In the genomic region with DNA sequence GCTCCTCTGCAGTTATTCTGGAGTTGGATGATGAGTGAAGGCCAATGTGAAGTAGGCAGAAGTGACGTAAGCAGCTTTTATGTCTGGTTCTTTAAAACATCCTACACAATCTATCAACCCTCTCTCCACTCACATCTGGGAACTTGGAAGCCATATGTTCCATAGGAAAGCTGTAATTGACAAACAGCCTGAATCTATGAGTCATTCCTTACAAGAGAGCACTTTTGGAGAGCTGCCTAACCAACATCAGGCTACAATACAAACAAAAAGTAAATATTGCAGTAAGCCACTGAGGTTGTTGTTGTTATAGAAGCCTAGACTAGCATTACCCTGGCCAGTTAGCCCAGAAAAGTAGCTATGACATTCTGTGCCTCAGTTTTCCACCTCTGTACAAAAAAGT, we compare ENCODE assay signal across 1 cellular context.
TF ChIP-seq lines count a peak whose summit lies in the region.

No MANE protein-coding gene starts in this region.

TF ChIP-seq in IMR-90, 13 proteins besides CTCF, POLR2A, EP300 and RAD21 (continued from another document):
- TF ChIP-seq, protein P1, sequence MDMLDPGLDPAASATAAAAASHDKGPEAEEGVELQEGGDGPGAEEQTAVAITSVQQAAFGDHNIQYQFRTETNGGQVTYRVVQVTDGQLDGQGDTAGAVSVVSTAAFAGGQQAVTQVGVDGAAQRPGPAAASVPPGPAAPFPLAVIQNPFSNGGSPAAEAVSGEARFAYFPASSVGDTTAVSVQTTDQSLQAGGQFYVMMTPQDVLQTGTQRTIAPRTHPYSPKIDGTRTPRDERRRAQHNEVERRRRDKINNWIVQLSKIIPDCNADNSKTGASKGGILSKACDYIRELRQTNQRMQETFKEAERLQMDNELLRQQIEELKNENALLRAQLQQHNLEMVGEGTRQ (IDR thresholded peaks at IDR 0.05; ENCODE audit: low read depth, low read length), result no peak
